ENCODE assay signal across 37 cellular contexts in genomic region chr7:66725843-66726242, GRCh38.
"Had no signal": no experiment of that assay in that cellular context is flagged by ENCODE, and none has a peak within 500 bp of the region (broad histone marks: within the 10 kb centered on the region; RNA-seq: fewer than 3 reads in every experiment).

No MANE protein-coding gene starts in this region.

- H3K27ac ChIP-seq: adrenal gland, ascending aorta, body of pancreas, brain microvascular endothelial cell, breast epithelium, cardiac muscle cell had no signal

- H3K9me3 ChIP-seq: body of pancreas had no signal

- DNase-seq: activated effector memory CD4-positive, alpha-beta T cell treated with anti-CD3 and anti-CD28 coated beads, Interleukin-2, amount 50 U/mL, for 16 hours; activated effector memory CD4-positive, alpha-beta T cell treated with Interleukin-2 at 50 U/mL for 16 hours; activated gamma-delta T cell; activated gamma-delta T cell treated with Interleukin-2 at 50 U/mL for 16 hours; activated naive CD4-positive, alpha-beta T cell; activated naive CD4-positive, alpha-beta T cell treated with anti-CD3 and anti-CD28 coated beads for 36 hours; activated naive CD4-positive, alpha-beta T cell treated with anti-CD3 and anti-CD28 coated beads, Interleukin-2, amount 10 ng/mL, durations not matched to agents 7 days and 5 days; activated naive CD4-positive, alpha-beta T cell treated with anti-CD3 and anti-CD28 coated beads, Interleukin-2, amount 50 U/mL, for 16 hours; activated naive CD4-positive, alpha-beta T cell treated with Interleukin-2 at 50 U/mL for 16 hours; activated naive CD8-positive, alpha-beta T cell treated with anti-CD3 and anti-CD28 coated beads for 36 hours; activated naive CD8-positive, alpha-beta T cell treated with anti-CD3 and anti-CD28 coated beads, Interleukin-2, amount 10 ng/mL, durations not matched to agents 7 days and 5 days; activated naive CD8-positive, alpha-beta T cell treated with anti-CD3 and anti-CD28 coated beads, Interleukin-2, amount 50 U/mL, for 24 hours; activated T-cell treated with anti-CD3 and anti-CD28 coated beads, Interleukin-2, amount 50 U/mL, for 1 hour; activated T-cell treated with anti-CD3 and anti-CD28 coated beads, Interleukin-2, amount 50 U/mL, for 24 hours; activated T-cell treated with anti-CD3 and anti-CD28 coated beads, Interleukin-2, amount 50 U/mL, for 4 hours; activated T-cell treated with anti-CD3 and anti-CD28 coated beads, Interleukin-2, amount 50 U/mL, for 48 hours; activated T-cell treated with anti-CD3 and anti-CD28 coated beads, Interleukin-2, amount 50 U/mL, for 72 hours; adrenal gland; amniotic stem cell; amygdala; anterior cingulate cortex; aorta; body of pancreas; brain microvascular endothelial cell; caudate nucleus; central memory CD4-positive, alpha-beta T cell; cerebellar nuclear complex had no signal

- H3K27ac Mint-ChIP-seq: activated naive CD4-positive, alpha-beta T cell treated with anti-CD3 and anti-CD28 coated beads for 36 hours; activated naive CD4-positive, alpha-beta T cell treated with anti-CD3 and anti-CD28 coated beads, Interleukin-2, amount 10 ng/mL, durations not matched to agents 7 days and 5 days; activated naive CD4-positive, alpha-beta T cell treated with anti-CD3 and anti-CD28 coated beads, Interleukin-2, amount 50 U/mL, for 24 hours; activated naive CD8-positive, alpha-beta T cell; activated naive CD8-positive, alpha-beta T cell treated with anti-CD3 and anti-CD28 coated beads for 36 hours; activated naive CD8-positive, alpha-beta T cell treated with anti-CD3 and anti-CD28 coated beads, Interleukin-2, amount 10 ng/mL, durations not matched to agents 7 days and 5 days; activated naive CD8-positive, alpha-beta T cell treated with anti-CD3 and anti-CD28 coated beads, Interleukin-2, amount 50 U/mL, for 24 hours; activated T-cell treated with anti-CD3 and anti-CD28 coated beads, Interleukin-2, amount 50 U/mL, for 24 hours; activated T-cell treated with anti-CD3 and anti-CD28 coated beads, Interleukin-2, amount 50 U/mL, for 72 hours; activated T-helper 1 cell treated with anti-CD3 and anti-CD28 coated beads, Interleukin-12 subunit alpha, Interleukin-12 subunit beta, Interleukin-2, Interleukin-4 antibody, amounts not matched to agents 30 ng/mL and 10 ng/mL and 1 ng/mL, durations not matched to agents 14 hours and 24 hours and 36 hours; activated T-helper 17 cell treated with anti-CD3 and anti-CD28 coated beads, Interleukin-2, amount 50 U/mL, for 72 hours; activated T-helper 2 cell treated with anti-CD3 and anti-CD28 coated beads, Interferon-gamma antibody, Interleukin-2, Interleukin-4, amounts not matched to agents 10 μg/mL and 5 μg/mL and 100 μg/mL, durations not matched to agents 14 hours and 24 hours and 36 hours; brain had no signal

- H3K27me3 Mint-ChIP-seq: activated naive CD4-positive, alpha-beta T cell treated with anti-CD3 and anti-CD28 coated beads, Interleukin-2, amount 10 ng/mL, durations not matched to agents 7 days and 5 days; activated naive CD4-positive, alpha-beta T cell treated with anti-CD3 and anti-CD28 coated beads, Interleukin-2, amount 50 U/mL, for 24 hours; activated naive CD8-positive, alpha-beta T cell; activated naive CD8-positive, alpha-beta T cell treated with anti-CD3 and anti-CD28 coated beads for 36 hours; activated naive CD8-positive, alpha-beta T cell treated with anti-CD3 and anti-CD28 coated beads, Interleukin-2, amount 10 ng/mL, durations not matched to agents 7 days and 5 days; activated naive CD8-positive, alpha-beta T cell treated with anti-CD3 and anti-CD28 coated beads, Interleukin-2, amount 50 U/mL, for 24 hours; activated T-cell treated with anti-CD3 and anti-CD28 coated beads, Interleukin-2, amount 50 U/mL, for 24 hours; activated T-helper 17 cell treated with anti-CD3 and anti-CD28 coated beads, Interleukin-2, amount 50 U/mL, for 72 hours; central memory CD8-positive, alpha-beta T cell had no signal

- H3K9me3 Mint-ChIP-seq: activated T-helper 17 cell treated with anti-CD3 and anti-CD28 coated beads, Interleukin-2, amount 50 U/mL, for 72 hours had no signal

- H3K27me3 ChIP-seq: adrenal gland, ascending aorta, body of pancreas, brain microvascular endothelial cell, breast epithelium, cardiac muscle cell had no signal

- H3K4me3 ChIP-seq: adrenal gland, ascending aorta, body of pancreas, breast epithelium, cardiac muscle cell had no signal

- H3K4me3 Mint-ChIP-seq: activated naive CD4-positive, alpha-beta T cell treated with anti-CD3 and anti-CD28 coated beads for 36 hours; activated naive CD4-positive, alpha-beta T cell treated with anti-CD3 and anti-CD28 coated beads, Interleukin-2, amount 10 ng/mL, durations not matched to agents 7 days and 5 days; activated naive CD4-positive, alpha-beta T cell treated with anti-CD3 and anti-CD28 coated beads, Interleukin-2, amount 50 U/mL, for 24 hours; activated naive CD8-positive, alpha-beta T cell; activated naive CD8-positive, alpha-beta T cell treated with anti-CD3 and anti-CD28 coated beads for 36 hours; activated naive CD8-positive, alpha-beta T cell treated with anti-CD3 and anti-CD28 coated beads, Interleukin-2, amount 10 ng/mL, durations not matched to agents 7 days and 5 days; activated naive CD8-positive, alpha-beta T cell treated with anti-CD3 and anti-CD28 coated beads, Interleukin-2, amount 50 U/mL, for 24 hours; activated T-cell treated with anti-CD3 and anti-CD28 coated beads, Interleukin-2, amount 50 U/mL, for 24 hours; activated T-cell treated with anti-CD3 and anti-CD28 coated beads, Interleukin-2, amount 50 U/mL, for 4 hours; activated T-cell treated with anti-CD3 and anti-CD28 coated beads, Interleukin-2, amount 50 U/mL, for 72 hours; activated T-helper 1 cell treated with anti-CD3 and anti-CD28 coated beads, Interleukin-12 subunit alpha, Interleukin-12 subunit beta, Interleukin-2, Interleukin-4 antibody, amounts not matched to agents 30 ng/mL and 10 ng/mL and 1 ng/mL, durations not matched to agents 14 hours and 24 hours and 36 hours; activated T-helper 17 cell treated with anti-CD3 and anti-CD28 coated beads, Interleukin-2, amount 50 U/mL, for 72 hours; brain; central memory CD8-positive, alpha-beta T cell had no signal

- H3K4me1 Mint-ChIP-seq: activated naive CD4-positive, alpha-beta T cell treated with anti-CD3 and anti-CD28 coated beads, Interleukin-2, amount 10 ng/mL, durations not matched to agents 7 days and 5 days; activated naive CD4-positive, alpha-beta T cell treated with anti-CD3 and anti-CD28 coated beads, Interleukin-2, amount 50 U/mL, for 24 hours; activated naive CD8-positive, alpha-beta T cell treated with anti-CD3 and anti-CD28 coated beads for 36 hours; activated naive CD8-positive, alpha-beta T cell treated with anti-CD3 and anti-CD28 coated beads, Interleukin-2, amount 10 ng/mL, durations not matched to agents 7 days and 5 days; activated naive CD8-positive, alpha-beta T cell treated with anti-CD3 and anti-CD28 coated beads, Interleukin-2, amount 50 U/mL, for 24 hours; activated T-helper 17 cell treated with anti-CD3 and anti-CD28 coated beads, Interleukin-2, amount 50 U/mL, for 72 hours; brain had no signal

- H3K36me3 ChIP-seq: adrenal gland, breast epithelium, cardiac muscle cell had no signal

- H3K4me1 ChIP-seq: ascending aorta, body of pancreas, breast epithelium had no signal
